ENCODE assay signal across 8 cellular contexts in genomic region chr2:234446404-234447076, GRCh38. TPM values are rescaled to one million over a fixed set of nuclear protein-coding genes. Genes with fewer than 3 reads are reported as not detected.
DNase-seq lines count a peak whose midpoint lies in the region; ATAC-seq and TF ChIP-seq lines count a peak whose summit lies in the region.

No MANE protein-coding gene starts in this region.

- H3K36me3 ChIP-seq in Panc1 (ENCODE audit: control insufficient read depth, insufficient read depth, low read length) (no peaks in the 10 kb centered on the region), lower lobe of right lung (no peaks in the 10 kb centered on the region)

- no peaks in the 10 kb centered on the region for H3K9me3 Mint-ChIP-seq in activated naive CD4-positive, alpha-beta T cell treated with anti-CD3 and anti-CD28 coated beads, Interleukin-2, amount 50 U/mL, for 24 hours

- TF ChIP-seq CTCF in GM13977 (IDR thresholded peaks at IDR 0.05; ENCODE audit: extremely low read depth, insufficient read depth, missing control alignments) (no peak), Panc1 (IDR thresholded peaks at IDR 0.05) (no peak), lower lobe of right lung (IDR thresholded peaks at IDR 0.05) (no peak)

- no peaks in the 10 kb centered on the region for H3K27me3 ChIP-seq in Panc1 (ENCODE audit: control insufficient read depth, insufficient read depth, low read length)
- H3K27me3 ChIP-seq in lower lobe of right lung (ENCODE audit: low read depth) = no peaks in the 10 kb centered on the region

- CTCF ChIA-PET in Panc1 (lab: Charles Lee) = interaction anchor here (0.6 kb wide), 1 partner anchor 1816 kb away, joined by 4 read pairs; no protein-coding TSS in a partner anchor

- peak overlapping the region; percentile 99 for H3K27ac Mint-ChIP-seq in activated naive CD4-positive, alpha-beta T cell treated with anti-CD3 and anti-CD28 coated beads, Interleukin-2, amount 50 U/mL, for 24 hours

- H3K27ac ChIP-seq in Panc1 (ENCODE audit: low read length) (peak overlapping the region; percentile 9; the same call in 1 of the 2 replicates), lower lobe of right lung (peak overlapping the region; percentile 87)

- in situ Hi-C loops in GM13977 (cut with MboI; ENCODE audit: low pct_unique_long_range_greater_than_20kb, low sequenced_read_pairs, unreplicated experiment) = no loop called here
- in situ Hi-C loops in Panc1 (cut with HindIII; ENCODE audit: low pct_unique_long_range_greater_than_20kb, low sequenced_read_pairs) = no loop called here

- H3K4me3 ChIP-seq in Panc1 (ENCODE audit: low read depth in 2 of 2, low read length in 2 of 2) (no peak overlapping the region), lower lobe of right lung (peak overlapping the region; percentile 11)

- H3K4me1 ChIP-seq in Panc1 (ENCODE audit: control insufficient read depth, insufficient read depth, low read length) (0 out of 2 replicates have a peak, but pooled peaks cover 6% of the 10 kb centered on the region), lower lobe of right lung (peaks cover 22% of the 10 kb centered on the region)

- ATAC-seq in HG02759 (IDR thresholded peaks at IDR 0.05; ENCODE audit: unreplicated experiment) = peak; percentile 96
- peak; percentile 43; the same call in 1 of the 2 replicates for ATAC-seq in Panc1
- ATAC-seq in lower lobe of right lung = peak; percentile 92 to 97

- no peaks in the 10 kb centered on the region for H3K27me3 Mint-ChIP-seq in activated naive CD4-positive, alpha-beta T cell treated with anti-CD3 and anti-CD28 coated beads, Interleukin-2, amount 50 U/mL, for 24 hours

- H3K9me3 ChIP-seq in Panc1 (ENCODE audit: control insufficient read depth, insufficient read depth, low read depth, low read length) (no peaks in the 10 kb centered on the region), lower lobe of right lung (no peaks in the 10 kb centered on the region)

- peaks cover 6% of the 10 kb centered on the region for H3K36me3 Mint-ChIP-seq in activated naive CD4-positive, alpha-beta T cell treated with anti-CD3 and anti-CD28 coated beads, Interleukin-2, amount 50 U/mL, for 24 hours

- H3K4me3 Mint-ChIP-seq in activated naive CD4-positive, alpha-beta T cell treated with anti-CD3 and anti-CD28 coated beads, Interleukin-2, amount 50 U/mL, for 24 hours = peak overlapping the region; percentile 84

- DNase-seq in GM13977 (ENCODE audit: low spot score) (peak; percentile 50), Panc1 (ENCODE audit: low read depth, low spot score) (no peak), lower lobe of right lung (peak; percentile 86), NCI-H2029 treated with DMSO at 0.1 percent for 48 hours (lab: John Stamatoyannopoulos, UW) (no peak), NCI-H2107 (lab: John Stamatoyannopoulos, UW) (no peak)
- DNase-seq in stimulated activated CD8-positive, alpha-beta memory T cell treated with anti-CD3 and anti-CD28 coated beads, Interleukin-4, amount 100 ng/mL, for 48 hours = peak; percentile 80

- POLR2A ChIA-PET in Panc1 (lab: Charles Lee) = no interaction called here

- intact Hi-C loops in Panc1 (cut with micrococcal nuclease; ENCODE audit: unreplicated experiment) (no loop called here), lower lobe of right lung (cut with DNase I) (no loop called here)

- no TSS peak for BruUV-seq in Panc1 (replicated peaks; lab: Mats Ljungman, UMichigan)

- peaks cover 89% of the 10 kb centered on the region for H3K4me1 Mint-ChIP-seq in activated naive CD4-positive, alpha-beta T cell treated with anti-CD3 and anti-CD28 coated beads, Interleukin-2, amount 50 U/mL, for 24 hours

RNA-seq across cellular contexts. Expression of gene ARL4C, which starts 50.3 kb away (rescaled TPM):
- 151 TPM for total RNA-seq in Panc1 (2021; ENCODE audit: unreplicated experiment)
- polyA plus RNA-seq in Panc1 (2012; ENCODE audit: insufficient read length) = 176 TPM
- total RNA-seq in lower lobe of right lung = 13.4 TPM

Comparison
In these comparisons a context has a peak if more than half of its experiments do, and no peak if none do; other contexts are left out.
1. DNase-seq: peak in GM13977 (single experiment), lower lobe of right lung (single experiment) and stimulated activated CD8-positive, alpha-beta memory T cell treated with anti-CD3 and anti-CD28 coated beads, Interleukin-4, amount 100 ng/mL, for 48 hours (single experiment); none in Panc1 (single experiment), NCI-H2029 treated with DMSO at 0.1 percent for 48 hours (single experiment) and NCI-H2107 (single experiment).
2. ATAC-seq: peak in every context shown above with its lines; median percentile 96 in HG02759; 94 in lower lobe of right lung; 43 in Panc1.
3. RNA of gene ARL4C, which starts 50.3 kb away (total RNA-seq): 151 TPM in Panc1 (single experiment); 13.4 TPM in lower lobe of right lung (single experiment); every median in the first group is over 10 times any median in the second.